11 cellular contexts compared by ENCODE assay signal in the genomic region with DNA sequence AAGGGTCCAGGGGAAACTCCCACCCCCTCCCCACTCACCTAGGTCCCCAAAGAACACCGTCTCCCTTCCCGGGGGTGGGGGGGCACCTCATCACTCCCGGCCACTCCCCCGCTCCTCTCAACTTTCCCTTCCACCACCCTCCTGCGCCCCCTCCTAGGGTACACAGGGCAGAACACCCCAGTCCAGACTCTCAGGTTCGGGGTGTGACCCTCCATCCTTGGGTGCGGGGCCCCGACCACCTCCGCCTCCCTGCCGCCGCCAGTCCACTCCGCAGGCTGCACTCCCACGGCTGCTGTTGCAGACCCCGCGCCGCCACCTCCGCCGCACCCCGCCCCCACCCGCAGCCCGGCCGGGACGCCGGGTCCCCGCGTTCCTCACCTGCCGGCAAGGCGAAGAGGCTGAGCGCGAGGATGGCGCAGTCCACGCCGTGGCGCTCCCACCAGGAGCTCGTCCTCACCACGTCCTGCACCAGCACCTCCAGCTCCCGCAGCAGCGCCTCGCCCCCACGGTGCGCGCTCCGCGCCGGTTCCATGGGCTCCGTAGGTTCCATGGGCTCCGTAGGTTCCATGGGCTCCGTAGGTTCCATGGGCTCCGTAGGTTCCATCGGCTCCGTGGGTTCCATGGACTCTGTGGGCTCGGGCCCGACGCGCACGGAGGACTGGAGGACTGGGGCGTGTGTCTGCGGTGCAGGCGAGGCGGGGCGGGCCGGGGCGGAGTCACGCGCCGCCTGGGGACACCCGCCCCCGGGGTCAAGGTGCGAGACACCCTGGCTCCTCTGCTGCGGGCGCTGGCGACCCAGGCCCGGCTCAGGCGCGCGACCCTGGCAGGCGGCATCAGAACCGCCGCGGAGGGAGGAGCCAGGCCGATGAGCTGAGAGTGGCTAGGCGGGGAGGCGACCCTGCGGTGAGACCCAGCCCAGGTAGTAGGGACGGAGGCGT. TPM values are rescaled to one million over a fixed set of nuclear protein-coding genes. Genes with fewer than 3 reads are reported as not detected.
DNase-seq lines count a peak whose midpoint lies in the region; ATAC-seq and TF ChIP-seq lines count a peak whose summit lies in the region.
"Had no signal": no experiment of that assay in that cellular context is flagged by ENCODE, and none has a peak within 500 bp of the region (broad histone marks: within the 10 kb centered on the region; RNA-seq: fewer than 3 reads in every experiment).

TSS of gene FADS6 (minus strand) at position 660 of the 938 bp plus-strand sequence. CDS start at position 622, 38 bp downstream.

- H3K4me1 Mint-ChIP-seq in activated naive CD4-positive, alpha-beta T cell treated with anti-CD3 and anti-CD28 coated beads, Interleukin-2, amount 50 U/mL, for 24 hours, result peaks cover 4% of the 10 kb centered on the region

- H3K27ac ChIP-seq in hepatocyte (no peak within 1 kb of the TSS), ovary (no peak within 1 kb of the TSS)
- H3K27ac ChIP-seq: brain microvascular endothelial cell had no signal

- H3K4me2 ChIP-seq in hepatocyte, result peak within 1 kb of the TSS; percentile 87

- intact Hi-C loops in ovary (cut with DNase I), result no loop called here

- peak within 1 kb of the TSS; percentile 37 for H2AFZ ChIP-seq in hepatocyte

- no peak for TF ChIP-seq POLR2A in ovary (IDR thresholded peaks at IDR 0.05)

- H3K4me3 Mint-ChIP-seq in activated naive CD4-positive, alpha-beta T cell treated with anti-CD3 and anti-CD28 coated beads, Interleukin-2, amount 50 U/mL, for 24 hours, result peak within 1 kb of the TSS; percentile 82

- H3K27me3 ChIP-seq in HAP-1 (ENCODE audit: low read depth) (peaks cover 37% of the 10 kb centered on the region), hepatocyte (peaks cover 51% of the 10 kb centered on the region), ovary (no peaks in the 10 kb centered on the region)

- no peaks in the 10 kb centered on the region for H3K4me1 ChIP-seq in HAP-1
- H3K4me1 ChIP-seq in hepatocyte (ENCODE audit: insufficient read depth), result peaks cover 9% of the 10 kb centered on the region
- H3K4me1 ChIP-seq in ovary (ENCODE audit: insufficient read depth), result peaks cover 3% of the 10 kb centered on the region

- DNase-seq in HAP-1 (ENCODE audit: low spot score in 2 of 2) (peak in 1 of 2 experiments; percentile 39), hepatocyte (ENCODE audit: low spot score) (peak; percentile 61), retina (peak; percentile 53), NOMO-1 treated with dmso at 0.1 percent for 144 hours (lab: John Stamatoyannopoulos, UW; ENCODE audit: unreplicated experiment) (no peak), ovary (no peak)
- DNase-seq in activated CD4-positive, alpha-beta T cell treated with anti-CD3 and anti-CD28 coated beads for 1 hour, result no peak
- DNase-seq: brain microvascular endothelial cell, GOT3 had no signal

- H3K36me3 Mint-ChIP-seq in activated naive CD4-positive, alpha-beta T cell treated with anti-CD3 and anti-CD28 coated beads, Interleukin-2, amount 50 U/mL, for 24 hours, result no peaks in the 10 kb centered on the region

- no peak for ATAC-seq in GM21576 (IDR thresholded peaks at IDR 0.05; ENCODE audit: unreplicated experiment)

- H3K9me3 ChIP-seq in HAP-1, result no peaks in the 10 kb centered on the region
- H3K9me3 ChIP-seq in hepatocyte (ENCODE audit: low read depth), result no peaks in the 10 kb centered on the region
- no peaks in the 10 kb centered on the region for H3K9me3 ChIP-seq in ovary

- H4K20me1 ChIP-seq in hepatocyte (ENCODE audit: insufficient read depth, poor library complexity, severe bottlenecking), result no peaks in the 10 kb centered on the region

- in situ Hi-C loops in HAP-1 (cut with MboI; ENCODE audit: low sequenced_read_pairs), result no loop called here

- WGBS in hepatocyte (ENCODE audit: low lambda C conversion rate, missing lambda C conversion rate), result 4% methylated on average over 41 of the region's 86 CpGs
- 1 to 4% (median 2%) methylated on average over 59 to 86 of the region's 86 CpGs for WGBS in ovary, 3 donors

- no peaks in the 10 kb centered on the region for H3K79me2 ChIP-seq in hepatocyte

- H3K9me2 ChIP-seq in hepatocyte (replicated peaks; ENCODE audit: insufficient read depth), result no peaks in the 10 kb centered on the region

- TF ChIP-seq CTCF in hepatocyte (IDR thresholded peaks at IDR 0.05; ENCODE audit: poor library complexity) (no peak), ovary (IDR thresholded peaks at IDR 0.05) (no peak)

- no peaks in the 10 kb centered on the region for H3K36me3 ChIP-seq in HAP-1 (replicated peaks)
- H3K36me3 ChIP-seq in hepatocyte (replicated peaks; ENCODE audit: insufficient read depth, low read depth), result no peaks in the 10 kb centered on the region
- no peaks in the 10 kb centered on the region for H3K36me3 ChIP-seq in ovary
- H3K36me3 ChIP-seq: brain microvascular endothelial cell had no signal

- H3K27me3 Mint-ChIP-seq in activated naive CD4-positive, alpha-beta T cell treated with anti-CD3 and anti-CD28 coated beads, Interleukin-2, amount 50 U/mL, for 24 hours, result peaks cover 20% of the 10 kb centered on the region

- no peaks in the 10 kb centered on the region for H3K9me3 Mint-ChIP-seq in activated naive CD4-positive, alpha-beta T cell treated with anti-CD3 and anti-CD28 coated beads, Interleukin-2, amount 50 U/mL, for 24 hours

- no peak for TF ChIP-seq EP300 in ovary (IDR thresholded peaks at IDR 0.05)

- H3K4me3 ChIP-seq in HAP-1 (peak within 1 kb of the TSS; percentile 35), hepatocyte (peak within 1 kb of the TSS; percentile 45), ovary (no peak within 1 kb of the TSS)

- no peak within 1 kb of the TSS for H3K27ac Mint-ChIP-seq in activated naive CD4-positive, alpha-beta T cell treated with anti-CD3 and anti-CD28 coated beads, Interleukin-2, amount 50 U/mL, for 24 hours

RNA-seq across cellular contexts. Expression of gene FADS6, which starts in this region (rescaled TPM):
- total RNA-seq in hepatocyte (4.0 and 4.2 TPM in 2 replicates), ovary (under 1 TPM in 1 of 7 donors, not detected in 6; 0.42 TPM)
- polyA plus RNA-seq in hepatocyte (1.4 and 4.3 TPM in 2 replicates), ovary (under 1 TPM in 1 of 2 donors, not detected in 1; 0.12 TPM)
- total RNA-seq: T-helper 2 cell treated with Interferon-gamma antibody and Interleukin-4, amounts not matched to agents 100 ng/mL and 5 ng/mL, for 36 hours had no signal

Comparison
In these comparisons a context has a peak if more than half of its experiments do, and no peak if none do; other contexts are left out.
1. DNase-seq: peak in hepatocyte (single experiment) and retina (single experiment); none in NOMO-1 treated with dmso at 0.1 percent for 144 hours (single experiment), ovary (0 of 5) and activated CD4-positive, alpha-beta T cell treated with anti-CD3 and anti-CD28 coated beads for 1 hour (single experiment).